8 cellular contexts compared by ENCODE assay signal in the genomic region with DNA sequence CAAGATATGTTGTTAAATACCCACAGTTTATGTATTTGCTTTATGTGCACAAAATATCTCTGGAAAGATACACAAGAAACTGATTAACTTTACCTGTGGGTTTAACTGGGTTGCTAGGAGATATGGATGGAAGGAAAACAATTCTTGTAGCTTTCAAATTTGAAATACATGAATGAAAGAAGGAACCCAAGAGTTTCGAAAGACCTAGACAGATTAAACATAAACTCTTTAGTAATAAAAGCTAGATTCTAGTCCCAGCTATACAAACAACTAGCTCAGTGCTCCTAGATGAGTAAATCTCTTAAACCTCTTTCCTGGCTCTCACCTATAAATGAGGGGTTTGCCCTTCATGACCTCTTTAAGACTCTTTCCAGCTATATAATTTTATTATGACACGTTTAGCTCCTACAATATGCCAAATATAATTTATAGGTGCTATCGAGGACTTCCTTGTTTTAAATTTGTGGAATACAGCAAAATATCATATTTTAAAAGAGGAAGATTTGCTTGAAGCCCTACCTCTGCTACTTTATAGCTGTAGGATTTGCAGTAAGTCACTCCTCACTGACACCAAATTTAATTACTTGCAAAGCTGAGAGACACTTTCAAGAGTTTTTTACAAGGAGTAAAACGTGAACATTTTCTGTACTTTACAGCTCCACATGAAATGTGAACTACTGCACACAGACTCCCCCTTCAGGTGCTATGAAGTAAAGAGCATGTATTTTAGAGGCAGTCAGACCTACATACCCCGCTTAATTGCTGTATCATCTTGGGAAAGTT. TPM values are rescaled to one million over a fixed set of nuclear protein-coding genes. Genes with fewer than 3 reads are reported as not detected.
DNase-seq lines count a peak whose midpoint lies in the region; ATAC-seq and TF ChIP-seq lines count a peak whose summit lies in the region.

No MANE protein-coding gene starts in this region.

- no peak overlapping the region for H3K56ac ChIP-seq in mesendoderm (ENCODE audit: low read length)

- ATAC-seq in HG02885 (IDR thresholded peaks at IDR 0.05; ENCODE audit: poor library complexity, unreplicated experiment), result peak; percentile 53

- H2BK15ac ChIP-seq in mesendoderm (replicated peaks; ENCODE audit: low read depth), result no peak overlapping the region

- peaks cover 15% of the 10 kb centered on the region for H3K4me1 ChIP-seq in mesendoderm (ENCODE audit: control insufficient read depth, low read depth, low read length)

- H3K36me3 ChIP-seq in mesendoderm (ENCODE audit: control insufficient read depth, insufficient read depth, low read length), result no peaks in the 10 kb centered on the region

- H3K27me3 ChIP-seq in mesendoderm (ENCODE audit: insufficient read depth, low read length, poor library complexity), result no peaks in the 10 kb centered on the region

- H3K4ac ChIP-seq in mesendoderm (ENCODE audit: low read depth, low read length), result no peak overlapping the region

- no peak overlapping the region for H2BK5ac ChIP-seq in mesendoderm (ENCODE audit: low read length)

- no peak overlapping the region for H3K4me3 ChIP-seq in mesendoderm (ENCODE audit: low read length)

- no peak overlapping the region for H3K9ac ChIP-seq in mesendoderm (ENCODE audit: low read length)

- H3K27ac ChIP-seq in 22Rv1, result no peak overlapping the region
- no peak overlapping the region for H3K27ac ChIP-seq in mesendoderm (ENCODE audit: low read depth, low read length)

- no CpG with 5 or more reads among the region's 5 CpGs for WGBS in mesendoderm (ENCODE audit: extremely low coverage, insufficient coverage, low lambda C conversion rate)

- H2AK5ac ChIP-seq in mesendoderm (ENCODE audit: low read length), result no peak overlapping the region

- H2BK120ac ChIP-seq in mesendoderm (ENCODE audit: low read depth, low read length), result no peak overlapping the region

- H3K79me2 ChIP-seq in mesendoderm (ENCODE audit: control insufficient read depth, insufficient read depth, low read length), result peaks cover 83% of the 10 kb centered on the region

- H3K4me2 ChIP-seq in mesendoderm (ENCODE audit: low read length), result no peak overlapping the region

- peaks cover 3% of the 10 kb centered on the region for H3K79me1 ChIP-seq in mesendoderm (ENCODE audit: low read length)

- no peak overlapping the region for H3K23ac ChIP-seq in mesendoderm (ENCODE audit: low read length)

- H4K5ac ChIP-seq in mesendoderm (ENCODE audit: low read length), result no peak overlapping the region

- H3K18ac ChIP-seq in mesendoderm (ENCODE audit: low read length), result no peak overlapping the region

- TF ChIP-seq CTCF in 22Rv1 (IDR thresholded peaks at IDR 0.05) (peak; percentile 82), GM12872 (IDR thresholded peaks at IDR 0.05; ENCODE audit: insufficient read depth, low read depth, low read length) (peak; percentile 70)

- DNase-seq in NCI-H69 (lab: John Stamatoyannopoulos, UW), result peak; percentile 50
- peak; percentile 52 for DNase-seq in cerebellar cortex (ENCODE audit: low spot score)
- DNase-seq in mesendoderm, result peak; percentile 64
- DNase-seq in DMS79 (lab: John Stamatoyannopoulos, UW), result no peak
- no peak for DNase-seq in effector CD4-positive, alpha-beta T cell

- no peak overlapping the region for H4K8ac ChIP-seq in mesendoderm (ENCODE audit: low read depth, low read length)

RNA-seq across cellular contexts. Expression of a gene that starts 50.7 kb away (rescaled TPM):
- polyA plus RNA-seq in mesendoderm (2013, experiment 1 of 2), result 180 TPM
- 184 TPM for polyA plus RNA-seq in mesendoderm (2013, experiment 2 of 2)

Comparison
In these comparisons a context has a peak if more than half of its experiments do, and no peak if none do; other contexts are left out.
1. DNase-seq: peak in NCI-H69 (single experiment), cerebellar cortex (single experiment) and mesendoderm (single experiment); none in DMS79 (single experiment) and effector CD4-positive, alpha-beta T cell (single experiment).